Comparison of ENCODE assay signal across 31 cellular contexts in genomic region chr5:151248651-151249050, GRCh38. TPM values are rescaled to one million over a fixed set of nuclear protein-coding genes. Genes with fewer than 3 reads are reported as not detected.
"Had no signal": no experiment of that assay in that cellular context is flagged by ENCODE, and none has a peak within 500 bp of the region (broad histone marks: within the 10 kb centered on the region; RNA-seq: fewer than 3 reads in every experiment).

No MANE protein-coding gene starts in this region.

- FAIRE-seq: keratinocyte had no signal

- H3K36me3 ChIP-seq: breast epithelium, neural progenitor cell, upper lobe of left lung, vagina had no signal

- ATAC-seq: activated naive CD8-positive, alpha-beta T cell treated with anti-CD3 and anti-CD28 coated beads, Interleukin-2, amount 50 U/mL, for 24 hours; esophagus mucosa; left cardiac atrium; right cardiac atrium; stimulated activated naive CD8-positive, alpha-beta T cell treated with anti-CD3 and anti-CD28 coated beads, Interleukin-15, Interleukin-2, amounts not matched to agents 100 U/mL and 50 U/mL, for 24 hours had no signal

- H3K4me1 ChIP-seq: breast epithelium, parathyroid adenoma had no signal

- H3K4me3 ChIP-seq: breast epithelium, neural progenitor cell, upper lobe of left lung, vagina had no signal

- H3K27me3 Mint-ChIP-seq: activated CD4-positive, alpha-beta memory T cell treated with anti-CD3 and anti-CD28 coated beads, Interleukin-2, amount 10 ng/mL, durations not matched to agents 7 days and 5 days; activated CD4-positive, alpha-beta T cell treated with anti-CD3 and anti-CD28 coated beads, Interleukin-2, amount 10 ng/mL, durations not matched to agents 7 days and 5 days; activated naive CD4-positive, alpha-beta T cell treated with anti-CD3 and anti-CD28 coated beads, Interleukin-2, amount 50 U/mL, for 24 hours; activated naive CD8-positive, alpha-beta T cell treated with anti-CD3 and anti-CD28 coated beads, Interleukin-2, amount 50 U/mL, for 24 hours; activated T-cell treated with anti-CD3 and anti-CD28 coated beads, Interleukin-2, amount 50 U/mL, for 24 hours; central memory CD8-positive, alpha-beta T cell; dendritic cell treated with granulocyte-macrophage colony-stimulating factor and Interleukin-4, amounts not matched to agents 40 ng/mL and 50 ng/mL, for 4 days; naive B cell had no signal

- H3K9me3 ChIP-seq: breast epithelium, upper lobe of left lung, vagina had no signal

- H3K9me3 Mint-ChIP-seq: activated CD4-positive, alpha-beta memory T cell treated with anti-CD3 and anti-CD28 coated beads, Interleukin-2, amount 10 ng/mL, durations not matched to agents 7 days and 5 days; activated naive CD4-positive, alpha-beta T cell treated with anti-CD3 and anti-CD28 coated beads, Interleukin-2, amount 50 U/mL, for 24 hours; activated naive CD8-positive, alpha-beta T cell treated with anti-CD3 and anti-CD28 coated beads, Interleukin-2, amount 50 U/mL, for 24 hours; activated T-cell treated with anti-CD3 and anti-CD28 coated beads, Interleukin-2, amount 50 U/mL, for 24 hours; activated T-helper 2 cell treated with anti-CD3 and anti-CD28 coated beads, Interferon-gamma antibody, Interleukin-2, Interleukin-4, amounts not matched to agents 10 μg/mL and 5 μg/mL and 100 μg/mL, durations not matched to agents 14 hours and 24 hours and 36 hours; central memory CD8-positive, alpha-beta T cell; dendritic cell treated with granulocyte-macrophage colony-stimulating factor and Interleukin-4, amounts not matched to agents 40 ng/mL and 50 ng/mL, for 4 days; endodermal cell; mesothelial cell of epicardium; naive B cell; neural progenitor cell had no signal

- DNase-seq: activated CD4-positive, alpha-beta memory T cell treated with anti-CD3 and anti-CD28 coated beads, Interleukin-2, amount 10 ng/mL, durations not matched to agents 7 days and 5 days; activated CD4-positive, alpha-beta T cell treated with anti-CD3 and anti-CD28 coated beads, Interleukin-2, amount 10 ng/mL, durations not matched to agents 7 days and 5 days; activated CD4-positive, CD25-positive, alpha-beta regulatory T cell treated with anti-CD3 and anti-CD28 coated beads, Interleukin-2, amount 50 U/mL, for 72 hours; activated CD8-positive, alpha-beta memory T cell treated with anti-CD3 and anti-CD28 coated beads, Interleukin-2, amount 50 U/mL, for 48 hours; activated naive CD8-positive, alpha-beta T cell treated with anti-CD3 and anti-CD28 coated beads, Interleukin-2, amount 50 U/mL, for 24 hours; activated T-cell treated with anti-CD3 and anti-CD28 coated beads, Interleukin-2, amount 50 U/mL, for 24 hours; amygdala; endodermal cell; head of caudate nucleus; hippocampal formation; left cardiac atrium; naive B cell; occipital lobe; right cardiac atrium; stimulated activated CD4-positive, alpha-beta T cell treated with anti-CD3 and anti-CD28 coated beads, Interleukin-2, amount 100 ng/mL, for 48 hours; stimulated activated naive CD8-positive, alpha-beta T cell treated with anti-CD3 and anti-CD28 coated beads, Interleukin-15, Interleukin-2, amounts not matched to agents 100 U/mL and 50 U/mL, for 24 hours; substantia nigra; upper lobe of left lung had no signal

- H3K27ac Mint-ChIP-seq: activated CD4-positive, alpha-beta memory T cell treated with anti-CD3 and anti-CD28 coated beads, Interleukin-2, amount 10 ng/mL, durations not matched to agents 7 days and 5 days; activated CD4-positive, alpha-beta T cell treated with anti-CD3 and anti-CD28 coated beads, Interleukin-2, amount 10 ng/mL, durations not matched to agents 7 days and 5 days; activated naive CD4-positive, alpha-beta T cell treated with anti-CD3 and anti-CD28 coated beads, Interleukin-2, amount 50 U/mL, for 24 hours; activated naive CD8-positive, alpha-beta T cell treated with anti-CD3 and anti-CD28 coated beads, Interleukin-2, amount 50 U/mL, for 24 hours; activated T-cell treated with anti-CD3 and anti-CD28 coated beads, Interleukin-2, amount 50 U/mL, for 24 hours; activated T-helper 2 cell treated with anti-CD3 and anti-CD28 coated beads, Interferon-gamma antibody, Interleukin-2, Interleukin-4, amounts not matched to agents 10 μg/mL and 5 μg/mL and 100 μg/mL, durations not matched to agents 14 hours and 24 hours and 36 hours; dendritic cell treated with granulocyte-macrophage colony-stimulating factor and Interleukin-4, amounts not matched to agents 40 ng/mL and 50 ng/mL, for 4 days; endodermal cell; mesothelial cell of epicardium; neural progenitor cell had no signal

- H3K4me3 Mint-ChIP-seq: activated CD4-positive, alpha-beta memory T cell treated with anti-CD3 and anti-CD28 coated beads, Interleukin-2, amount 10 ng/mL, durations not matched to agents 7 days and 5 days; activated CD4-positive, alpha-beta T cell treated with anti-CD3 and anti-CD28 coated beads, Interleukin-2, amount 10 ng/mL, durations not matched to agents 7 days and 5 days; activated naive CD4-positive, alpha-beta T cell treated with anti-CD3 and anti-CD28 coated beads, Interleukin-2, amount 50 U/mL, for 24 hours; activated naive CD8-positive, alpha-beta T cell treated with anti-CD3 and anti-CD28 coated beads, Interleukin-2, amount 50 U/mL, for 24 hours; activated T-cell treated with anti-CD3 and anti-CD28 coated beads, Interleukin-2, amount 50 U/mL, for 24 hours; central memory CD8-positive, alpha-beta T cell; dendritic cell treated with granulocyte-macrophage colony-stimulating factor and Interleukin-4, amounts not matched to agents 40 ng/mL and 50 ng/mL, for 4 days; endodermal cell; mesothelial cell of epicardium; neural progenitor cell had no signal

- H3K27ac ChIP-seq: breast epithelium, neural progenitor cell, parathyroid adenoma, upper lobe of left lung, vagina had no signal

- H3K36me3 Mint-ChIP-seq: activated naive CD4-positive, alpha-beta T cell treated with anti-CD3 and anti-CD28 coated beads, Interleukin-2, amount 50 U/mL, for 24 hours; mesothelial cell of epicardium; naive B cell; neural progenitor cell had no signal

- H3K27me3 ChIP-seq: breast epithelium, upper lobe of left lung, vagina had no signal

RNA-seq across cellular contexts. Expression of gene SLC36A3, which starts 54.9 kb away (rescaled TPM):
- total RNA-seq: activated CD4-positive, alpha-beta memory T cell treated with anti-CD3 and anti-CD28 coated beads, Interleukin-2, amount 10 ng/mL, durations not matched to agents 7 days and 5 days; activated CD4-positive, alpha-beta T cell treated with anti-CD3 and anti-CD28 coated beads, Interleukin-2, amount 10 ng/mL, durations not matched to agents 7 days and 5 days; activated T-helper 2 cell treated with anti-CD3 and anti-CD28 coated beads, Interferon-gamma antibody, Interleukin-2, Interleukin-4, amounts not matched to agents 10 μg/mL and 5 μg/mL and 100 μg/mL, durations not matched to agents 14 hours and 24 hours and 36 hours; breast epithelium; endodermal cell; esophagus mucosa; left cardiac atrium; lower leg skin; mesothelial cell of epicardium; occipital lobe; pulmonary artery endothelial cell; right cardiac atrium; upper lobe of left lung; vagina had no signal
- polyA plus RNA-seq: keratinocyte, right cardiac atrium had no signal
